Comparison of ENCODE assay signal across 11 cellular contexts in the genomic region with DNA sequence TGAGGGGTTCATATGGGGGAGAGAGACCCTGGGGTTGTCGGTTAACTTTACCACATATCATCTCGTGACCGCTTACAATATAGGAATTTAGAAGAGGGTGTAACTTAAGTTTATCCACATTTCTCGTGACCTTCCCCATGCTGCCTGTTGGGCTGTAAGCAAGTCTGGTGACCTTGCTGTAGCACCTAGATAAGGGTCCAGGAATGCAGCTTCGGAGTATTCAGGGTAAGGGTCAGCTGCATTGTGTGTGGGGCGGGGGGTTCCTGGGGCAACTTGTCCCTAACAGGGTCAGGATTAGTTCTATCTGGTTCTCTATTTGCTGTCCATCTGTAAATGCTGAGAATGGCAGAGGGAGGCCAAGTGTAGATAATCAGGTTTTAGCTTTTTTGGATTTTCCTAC. TPM values are rescaled to one million over a fixed set of nuclear protein-coding genes. Genes with fewer than 3 reads are reported as not detected.
A peak's percentile ranks its signal among the peaks of the same experiment; 100 is the strongest.
DNase-seq lines count a peak whose midpoint lies in the region; ATAC-seq and TF ChIP-seq lines count a peak whose summit lies in the region.
"Had no signal": no experiment of that assay in that cellular context is flagged by ENCODE, and none has a peak within 500 bp of the region (broad histone marks: within the 10 kb centered on the region; RNA-seq: fewer than 3 reads in every experiment).

No MANE protein-coding gene starts in this region.

- TF ChIP-seq CTCF in esophagus muscularis mucosa (IDR thresholded peaks at IDR 0.05) (no peak), prostate gland (IDR thresholded peaks at IDR 0.05) (no peak)

- H3K27me3 ChIP-seq in CD4-positive, alpha-beta memory T cell (ENCODE audit: insufficient read depth, low read length) = peaks cover 11% of the 10 kb centered on the region
- H3K27me3 ChIP-seq in esophagus muscularis mucosa (no peaks in the 10 kb centered on the region), prostate gland (replicated peaks; ENCODE audit: insufficient read depth) (no peaks in the 10 kb centered on the region), HAP-1 (ENCODE audit: low read depth) (no peaks in the 10 kb centered on the region)

- TF ChIP-seq EP300 in esophagus muscularis mucosa (IDR thresholded peaks at IDR 0.05) = no peak

- H3K27ac ChIP-seq in CD4-positive, alpha-beta memory T cell (ENCODE audit: low read depth, low read length) = no peak overlapping the region
- H3K27ac ChIP-seq in esophagus muscularis mucosa (replicated peaks in 1 of 4) (peak overlapping the region; percentile 94 to 100 (median 98)), prostate gland (peak overlapping the region; percentile 89 to 90)

- ATAC-seq in GM18907 (IDR thresholded peaks at IDR 0.05; ENCODE audit: unreplicated experiment) = no peak

- no peak for DNase-seq in CD4-positive, alpha-beta memory T cell
- DNase-seq in OCI-M1 (lab: John Stamatoyannopoulos, UW) (peak; percentile 15), esophagus muscularis mucosa (ENCODE audit: extremely low spot score) (no peak), prostate gland (ENCODE audit: low spot score) (no peak), OCI-M2 (lab: John Stamatoyannopoulos, UW; ENCODE audit: unreplicated experiment) (no peak), RKO (ENCODE audit: low spot score) (no peak), HAP-1 (ENCODE audit: low spot score in 2 of 2) (no peak)
- DNase-seq: activated CD4-positive, alpha-beta memory T cell treated with anti-CD3 and anti-CD28 coated beads, Interleukin-2, amount 10 ng/mL, durations not matched to agents 7 days and 5 days; NCI-H82; SW 1271 had no signal

- WGBS in esophagus muscularis mucosa = 94% methylated on average over 6 of the region's 6 CpGs
- WGBS in prostate gland = 93% methylated on average over 6 of the region's 6 CpGs

- intact Hi-C loops in CD4-positive, alpha-beta memory T cell (cut with micrococcal nuclease) = no loop called here
- intact Hi-C loops in esophagus muscularis mucosa (cut with DNase I) (no loop called here), prostate gland (cut with DNase I) (loop anchor here (2.0 to 10.0 kb wide), 3 partner anchors 82 to 364 kb away; a partner anchor contains a TSS)

- H3K36me3 Mint-ChIP-seq in CD4-positive, alpha-beta memory T cell = no peaks in the 10 kb centered on the region

- in situ Hi-C loops in HAP-1 (cut with MboI; ENCODE audit: low sequenced_read_pairs) = loop anchor here (25.0 kb wide), 1 partner anchor 249 kb away; a partner anchor contains a TSS

- H3K4me1 ChIP-seq in CD4-positive, alpha-beta memory T cell (ENCODE audit: insufficient read depth, low read length) = peaks cover 7% of the 10 kb centered on the region
- peaks cover 31 to 51% (median 46%) of the 10 kb centered on the region in 4 donors for H3K4me1 ChIP-seq in esophagus muscularis mucosa
- peaks cover 2% of the 10 kb centered on the region for H3K4me1 ChIP-seq in prostate gland (replicated peaks)
- H3K4me1 ChIP-seq in HAP-1 = peaks cover 20% of the 10 kb centered on the region

- POLR2A ChIA-PET in CD4-positive, alpha-beta memory T cell (lab: Charles Lee; ENCODE audit: partially characterized antibody) = no interaction called here

- H3K4me3 ChIP-seq in CD4-positive, alpha-beta memory T cell (ENCODE audit: low read length in 2 of 2) = no peak overlapping the region
- H3K4me3 ChIP-seq in esophagus muscularis mucosa = no peak overlapping the region
- H3K4me3 ChIP-seq in prostate gland = no peak overlapping the region
- no peak overlapping the region for H3K4me3 ChIP-seq in HAP-1

- TF ChIP-seq POLR2A in esophagus muscularis mucosa (IDR thresholded peaks at IDR 0.05; ENCODE audit: low read depth) = no peak
- no peak for TF ChIP-seq POLR2A in prostate gland (IDR thresholded peaks at IDR 0.05)

- no peak overlapping the region for H3K27ac Mint-ChIP-seq in CD4-positive, alpha-beta memory T cell
- H3K27ac Mint-ChIP-seq: activated CD4-positive, alpha-beta memory T cell treated with anti-CD3 and anti-CD28 coated beads, Interleukin-2, amount 10 ng/mL, durations not matched to agents 7 days and 5 days had no signal

- H3K4me1 Mint-ChIP-seq in CD4-positive, alpha-beta memory T cell = peaks cover 1 to 13% (median 9%) of the 10 kb centered on the region in 4 donors

- H3K4me3 Mint-ChIP-seq in CD4-positive, alpha-beta memory T cell = peak overlapping the region in 6 of 8 donors; percentile 28 to 64 (median 53)
- H3K4me3 Mint-ChIP-seq: activated CD4-positive, alpha-beta memory T cell treated with anti-CD3 and anti-CD28 coated beads, Interleukin-2, amount 10 ng/mL, durations not matched to agents 7 days and 5 days had no signal

- CTCF ChIA-PET in CD4-positive, alpha-beta memory T cell (lab: Charles Lee; ENCODE audit: partially characterized antibody) = no interaction called here

- no peaks in the 10 kb centered on the region for H3K36me3 ChIP-seq in CD4-positive, alpha-beta memory T cell (ENCODE audit: insufficient read depth, low read length)
- H3K36me3 ChIP-seq in esophagus muscularis mucosa (no peaks in the 10 kb centered on the region), prostate gland (no peaks in the 10 kb centered on the region), HAP-1 (replicated peaks) (no peaks in the 10 kb centered on the region)

- H3K9me3 ChIP-seq in CD4-positive, alpha-beta memory T cell (ENCODE audit: control insufficient read depth in 1 of 2, low read length in 2 of 2) = no peaks in the 10 kb centered on the region
- H3K9me3 ChIP-seq in esophagus muscularis mucosa (no peaks in the 10 kb centered on the region), prostate gland (no peaks in the 10 kb centered on the region), HAP-1 (no peaks in the 10 kb centered on the region)

- H3K9me3 Mint-ChIP-seq in CD4-positive, alpha-beta memory T cell = no peaks in the 10 kb centered on the region
- H3K9me3 Mint-ChIP-seq: activated CD4-positive, alpha-beta memory T cell treated with anti-CD3 and anti-CD28 coated beads, Interleukin-2, amount 10 ng/mL, durations not matched to agents 7 days and 5 days had no signal

- H3K27me3 Mint-ChIP-seq in CD4-positive, alpha-beta memory T cell = peaks cover 29 to 40% of the 10 kb centered on the region in 2 donors

RNA-seq across cellular contexts. Expression of a gene that starts 1.3 kb away (rescaled TPM):
- total RNA-seq in CD4-positive, alpha-beta memory T cell = not detected
- not detected for polyA plus RNA-seq in CD4-positive, alpha-beta memory T cell
- 10 to 100 TPM; 24.1 to 43.0 (median 38.7) TPM for total RNA-seq in esophagus muscularis mucosa
- total RNA-seq in prostate gland = 100 to 1,000 TPM in 1 of 2 donors, 10 to 100 TPM in 1; 16.5 to 197 TPM

Comparison
In these comparisons a context has a peak if more than half of its experiments do, and no peak if none do; other contexts are left out.
1. RNA of a gene that starts 1.3 kb away (total RNA-seq): 16.5 to 197 TPM in prostate gland and 24.1 to 43.0 TPM in esophagus muscularis mucosa; not detected in CD4-positive, alpha-beta memory T cell; every median in the first group is over 10 times any median in the second.